Comparison of ENCODE assay signal across 36 cellular contexts in genomic region chr2:219719521-219719920, GRCh38.
"Had no signal": no experiment of that assay in that cellular context is flagged by ENCODE, and none has a peak within 500 bp of the region (broad histone marks: within the 10 kb centered on the region; RNA-seq: fewer than 3 reads in every experiment).

No MANE protein-coding gene starts in this region.

- H3K27ac ChIP-seq: ascending aorta, cardiac muscle cell, VCaP had no signal

- H3K36me3 ChIP-seq: ascending aorta, cardiac muscle cell had no signal

- H3K9me3 ChIP-seq: ascending aorta had no signal

- H3K9me3 Mint-ChIP-seq: activated B cell treated with CpG ODN at 0.5 μM for 24 hours; activated CD4-positive, alpha-beta memory T cell treated with anti-CD3 and anti-CD28 coated beads for 36 hours; activated CD4-positive, alpha-beta T cell treated with anti-CD3 and anti-CD28 coated beads, Interleukin-2, amount 10 ng/mL, durations not matched to agents 24 days and 14 days; activated naive CD4-positive, alpha-beta T cell treated with anti-CD3 and anti-CD28 coated beads, Interleukin-2, amount 10 ng/mL, durations not matched to agents 7 days and 5 days; activated naive CD4-positive, alpha-beta T cell treated with anti-CD3 and anti-CD28 coated beads, Interleukin-2, amount 50 U/mL, for 24 hours; activated naive CD8-positive, alpha-beta T cell treated with anti-CD3 and anti-CD28 coated beads, Interleukin-2, amount 10 ng/mL, durations not matched to agents 7 days and 5 days; activated naive CD8-positive, alpha-beta T cell treated with anti-CD3 and anti-CD28 coated beads, Interleukin-2, amount 50 U/mL, for 24 hours; activated T-cell treated with anti-CD3 and anti-CD28 coated beads, Interleukin-2, amount 50 U/mL, for 24 hours; activated T-helper 2 cell treated with anti-CD3 and anti-CD28 coated beads, Interferon-gamma antibody, Interleukin-2, Interleukin-4, amounts not matched to agents 10 μg/mL and 5 μg/mL and 100 μg/mL, durations not matched to agents 14 hours and 24 hours and 36 hours; central memory CD8-positive, alpha-beta T cell; T-helper 1 cell treated with Interleukin-12 subunit alpha and Interleukin-12 subunit beta and Interleukin-4 antibody, amounts not matched to agents 30 μg/mL and 1 μg/mL, for 36 hours; T-helper 2 cell treated with Interferon-gamma antibody and Interleukin-4, amounts not matched to agents 5 μg/mL and 100 μg/mL, for 36 hours had no signal

- H3K4me1 ChIP-seq: ascending aorta had no signal

- ATAC-seq: activated CD8-positive, alpha-beta memory T cell treated with anti-CD3 and anti-CD28 coated beads, Interleukin-2, amount 10 ng/mL, durations not matched to agents 7 days and 5 days; activated CD8-positive, alpha-beta T cell treated with anti-CD3 and anti-CD28 coated beads, Interleukin-2, amount 10 ng/mL, durations not matched to agents 7 days and 5 days; activated naive CD8-positive, alpha-beta T cell treated with anti-CD3 and anti-CD28 coated beads, Interleukin-2, amount 50 U/mL, for 24 hours had no signal

- H3K4me1 Mint-ChIP-seq: activated B cell treated with CpG ODN at 0.5 μM for 24 hours; activated CD4-positive, alpha-beta T cell treated with anti-CD3 and anti-CD28 coated beads, Interleukin-2, amount 10 ng/mL, durations not matched to agents 24 days and 14 days; activated CD8-positive, alpha-beta memory T cell treated with anti-CD3 and anti-CD28 coated beads, Interleukin-2, amount 10 ng/mL, durations not matched to agents 7 days and 5 days; activated naive CD4-positive, alpha-beta T cell treated with anti-CD3 and anti-CD28 coated beads, Interleukin-2, amount 10 ng/mL, durations not matched to agents 7 days and 5 days; activated naive CD4-positive, alpha-beta T cell treated with anti-CD3 and anti-CD28 coated beads, Interleukin-2, amount 50 U/mL, for 24 hours; activated naive CD8-positive, alpha-beta T cell treated with anti-CD3 and anti-CD28 coated beads, Interleukin-2, amount 10 ng/mL, durations not matched to agents 7 days and 5 days; activated naive CD8-positive, alpha-beta T cell treated with anti-CD3 and anti-CD28 coated beads, Interleukin-2, amount 50 U/mL, for 24 hours; central memory CD8-positive, alpha-beta T cell had no signal

- H3K36me3 Mint-ChIP-seq: activated CD4-positive, alpha-beta memory T cell treated with anti-CD3 and anti-CD28 coated beads for 36 hours; activated CD8-positive, alpha-beta memory T cell treated with anti-CD3 and anti-CD28 coated beads, Interleukin-2, amount 10 ng/mL, durations not matched to agents 7 days and 5 days; activated naive CD4-positive, alpha-beta T cell treated with anti-CD3 and anti-CD28 coated beads, Interleukin-2, amount 10 ng/mL, durations not matched to agents 7 days and 5 days; activated naive CD4-positive, alpha-beta T cell treated with anti-CD3 and anti-CD28 coated beads, Interleukin-2, amount 50 U/mL, for 24 hours; activated naive CD8-positive, alpha-beta T cell; activated naive CD8-positive, alpha-beta T cell treated with anti-CD3 and anti-CD28 coated beads, Interleukin-2, amount 10 ng/mL, durations not matched to agents 7 days and 5 days; brain had no signal

- H3K4me3 Mint-ChIP-seq: activated B cell treated with CpG ODN at 0.5 μM for 24 hours; activated CD4-positive, alpha-beta memory T cell treated with anti-CD3 and anti-CD28 coated beads for 36 hours; activated CD4-positive, alpha-beta T cell treated with anti-CD3 and anti-CD28 coated beads, Interleukin-2, amount 10 ng/mL, durations not matched to agents 24 days and 14 days; activated CD8-positive, alpha-beta memory T cell treated with anti-CD3 and anti-CD28 coated beads, Interleukin-2, amount 10 ng/mL, durations not matched to agents 7 days and 5 days; activated CD8-positive, alpha-beta T cell treated with anti-CD3 and anti-CD28 coated beads, Interleukin-2, amount 10 ng/mL, durations not matched to agents 7 days and 5 days; activated naive CD4-positive, alpha-beta T cell treated with anti-CD3 and anti-CD28 coated beads, Interleukin-2, amount 10 ng/mL, durations not matched to agents 7 days and 5 days; activated naive CD4-positive, alpha-beta T cell treated with anti-CD3 and anti-CD28 coated beads, Interleukin-2, amount 50 U/mL, for 24 hours; activated naive CD8-positive, alpha-beta T cell; activated naive CD8-positive, alpha-beta T cell treated with anti-CD3 and anti-CD28 coated beads, Interleukin-2, amount 10 ng/mL, durations not matched to agents 7 days and 5 days; activated naive CD8-positive, alpha-beta T cell treated with anti-CD3 and anti-CD28 coated beads, Interleukin-2, amount 50 U/mL, for 24 hours; activated T-cell treated with anti-CD3 and anti-CD28 coated beads, Interleukin-2, amount 50 U/mL, for 24 hours; brain; central memory CD8-positive, alpha-beta T cell; T-helper 1 cell treated with Interleukin-12 subunit alpha and Interleukin-12 subunit beta and Interleukin-4 antibody, amounts not matched to agents 30 μg/mL and 1 μg/mL, for 36 hours; T-helper 2 cell treated with Interferon-gamma antibody and Interleukin-4, amounts not matched to agents 5 μg/mL and 100 μg/mL, for 36 hours had no signal

- H3K4me3 ChIP-seq: ascending aorta, cardiac muscle cell had no signal

- H3K27me3 ChIP-seq: ascending aorta, cardiac muscle cell had no signal

- DNase-seq: activated B cell treated with CpG ODN at 0.5 μM for 24 hours; activated CD4-positive, alpha-beta memory T cell treated with anti-CD3 and anti-CD28 coated beads for 36 hours; activated CD4-positive, alpha-beta T cell treated with anti-CD3 and anti-CD28 coated beads for 4 hours; activated CD4-positive, alpha-beta T cell treated with anti-CD3 and anti-CD28 coated beads, Interleukin-2, amount 10 ng/mL, durations not matched to agents 24 days and 14 days; activated CD4-positive, alpha-beta T cell treated with anti-CD3 and anti-CD28 coated beads, Interleukin-2, amount 50 U/mL, for 1 hour; activated CD4-positive, alpha-beta T cell treated with anti-CD3 and anti-CD28 coated beads, Interleukin-2, amount 50 U/mL, for 4 hours; activated CD4-positive, CD25-positive, alpha-beta regulatory T cell treated with anti-CD3 and anti-CD28 coated beads, Interleukin-2, amount 50 U/mL, for 72 hours; activated CD8-positive, alpha-beta memory T cell treated with anti-CD3 and anti-CD28 coated beads for 24 hours; activated CD8-positive, alpha-beta memory T cell treated with anti-CD3 and anti-CD28 coated beads, Interleukin-2, amount 10 ng/mL, durations not matched to agents 7 days and 5 days; activated CD8-positive, alpha-beta memory T cell treated with anti-CD3 and anti-CD28 coated beads, Interleukin-2, amount 50 U/mL, for 48 hours; activated CD8-positive, alpha-beta T cell treated with anti-CD3 and anti-CD28 coated beads, Interleukin-2, amount 10 ng/mL, durations not matched to agents 7 days and 5 days; activated effector memory CD4-positive, alpha-beta T cell treated with Interleukin-2 at 50 U/mL for 16 hours; activated gamma-delta T cell; activated naive CD4-positive, alpha-beta T cell treated with anti-CD3 and anti-CD28 coated beads, Interleukin-2, amount 10 ng/mL, durations not matched to agents 7 days and 5 days; activated naive CD4-positive, alpha-beta T cell treated with Interleukin-2 at 50 U/mL for 16 hours; activated naive CD8-positive, alpha-beta T cell treated with anti-CD3 and anti-CD28 coated beads, Interleukin-2, amount 10 ng/mL, durations not matched to agents 7 days and 5 days; activated naive CD8-positive, alpha-beta T cell treated with anti-CD3 and anti-CD28 coated beads, Interleukin-2, amount 50 U/mL, for 24 hours; activated T-cell treated with anti-CD3 and anti-CD28 coated beads, Interleukin-2, amount 50 U/mL, for 24 hours; activated T-cell treated with anti-CD3 and anti-CD28 coated beads, Interleukin-2, amount 50 U/mL, for 48 hours; amygdala; anterior cingulate cortex; caudate nucleus; cerebellar nuclear complex; T-helper 1 cell; T-helper 2 cell; T-helper 9 cell had no signal

- H3K27ac Mint-ChIP-seq: activated B cell treated with CpG ODN at 0.5 μM for 24 hours; activated CD4-positive, alpha-beta memory T cell treated with anti-CD3 and anti-CD28 coated beads for 36 hours; activated CD4-positive, alpha-beta T cell treated with anti-CD3 and anti-CD28 coated beads, Interleukin-2, amount 10 ng/mL, durations not matched to agents 24 days and 14 days; activated CD8-positive, alpha-beta memory T cell treated with anti-CD3 and anti-CD28 coated beads, Interleukin-2, amount 10 ng/mL, durations not matched to agents 7 days and 5 days; activated CD8-positive, alpha-beta T cell treated with anti-CD3 and anti-CD28 coated beads, Interleukin-2, amount 10 ng/mL, durations not matched to agents 7 days and 5 days; activated naive CD4-positive, alpha-beta T cell treated with anti-CD3 and anti-CD28 coated beads, Interleukin-2, amount 10 ng/mL, durations not matched to agents 7 days and 5 days; activated naive CD4-positive, alpha-beta T cell treated with anti-CD3 and anti-CD28 coated beads, Interleukin-2, amount 50 U/mL, for 24 hours; activated naive CD8-positive, alpha-beta T cell; activated naive CD8-positive, alpha-beta T cell treated with anti-CD3 and anti-CD28 coated beads, Interleukin-2, amount 10 ng/mL, durations not matched to agents 7 days and 5 days; activated naive CD8-positive, alpha-beta T cell treated with anti-CD3 and anti-CD28 coated beads, Interleukin-2, amount 50 U/mL, for 24 hours; activated T-cell treated with anti-CD3 and anti-CD28 coated beads, Interleukin-2, amount 50 U/mL, for 24 hours; activated T-helper 2 cell treated with anti-CD3 and anti-CD28 coated beads, Interferon-gamma antibody, Interleukin-2, Interleukin-4, amounts not matched to agents 10 μg/mL and 5 μg/mL and 100 μg/mL, durations not matched to agents 14 hours and 24 hours and 36 hours; brain; T-helper 1 cell treated with Interleukin-12 subunit alpha and Interleukin-12 subunit beta and Interleukin-4 antibody, amounts not matched to agents 30 μg/mL and 1 μg/mL, for 36 hours; T-helper 2 cell treated with Interferon-gamma antibody and Interleukin-4, amounts not matched to agents 5 μg/mL and 100 μg/mL, for 36 hours had no signal

- H3K27me3 Mint-ChIP-seq: activated B cell treated with CpG ODN at 0.5 μM for 24 hours had no signal
